ENCODE assay signal across 19 cellular contexts in the genomic region with DNA sequence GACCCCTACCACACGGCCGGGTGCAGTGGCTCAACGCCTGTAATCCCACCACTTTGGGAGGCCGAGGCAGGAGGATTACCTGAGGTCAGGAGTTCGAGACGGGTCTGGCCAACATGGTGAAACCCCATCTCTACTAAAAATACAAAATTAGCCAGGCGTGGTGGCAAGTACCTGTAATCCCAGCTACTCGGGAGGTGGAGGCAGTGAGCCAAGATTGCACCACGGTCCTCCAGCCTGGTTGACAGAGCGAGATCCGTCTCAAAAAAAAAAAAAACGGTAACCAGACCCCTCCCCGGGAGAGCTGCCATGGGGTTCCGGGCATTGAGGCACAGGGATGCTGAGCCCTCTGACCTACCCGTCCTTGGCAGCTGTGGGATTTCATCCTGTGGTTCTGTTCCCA. TPM values are rescaled to one million over a fixed set of nuclear protein-coding genes. Genes with fewer than 3 reads are reported as not detected.
A peak's percentile ranks its signal among the peaks of the same experiment; 100 is the strongest.
DNase-seq lines count a peak whose midpoint lies in the region; ATAC-seq and TF ChIP-seq lines count a peak whose summit lies in the region.
"Had no signal": no experiment of that assay in that cellular context is flagged by ENCODE, and none has a peak within 500 bp of the region (broad histone marks: within the 10 kb centered on the region; RNA-seq: fewer than 3 reads in every experiment).

No MANE protein-coding gene starts in this region.

- no peaks in the 10 kb centered on the region for H3K9me3 Mint-ChIP-seq in stimulated activated naive B cell treated with anti-CD40 and anti-IgM and Interleukin-4, amounts not matched to agents 10 μg/mL and 1 μg/mL and 100 μg/mL, for 72 hours
- H3K9me3 Mint-ChIP-seq: CD4-positive, alpha-beta T cell; CD8-positive, alpha-beta T cell had no signal

- no peaks in the 10 kb centered on the region for H3K9me3 ChIP-seq in right cardiac atrium (ENCODE audit: control insufficient read depth, low read length)
- no peaks in the 10 kb centered on the region for H3K9me3 ChIP-seq in neural cell (ENCODE audit: low read length)
- H3K9me3 ChIP-seq: A549; BLaER1 treated with 17β-estradiol and CSF1 and Interleukin-3, amounts not matched to agents 10 nM and 100 nM; Caco-2 had no signal

- no peaks in the 10 kb centered on the region for H3K27me3 ChIP-seq in right cardiac atrium (ENCODE audit: control insufficient read depth, insufficient read depth)
- no peaks in the 10 kb centered on the region for H3K27me3 ChIP-seq in neural cell (ENCODE audit: insufficient read depth, low read depth, low read length)
- H3K27me3 ChIP-seq: BLaER1 treated with 17β-estradiol and CSF1 and Interleukin-3, amounts not matched to agents 10 nM and 100 nM had no signal

- no peak for TF ChIP-seq RAD21 in neural cell (conservative IDR thresholded peaks at IDR 0.05)

- peak overlapping the region; percentile 90 for H3K27ac Mint-ChIP-seq in stimulated activated naive B cell treated with anti-CD40 and anti-IgM and Interleukin-4, amounts not matched to agents 10 μg/mL and 1 μg/mL and 100 μg/mL, for 72 hours
- H3K27ac Mint-ChIP-seq: B cell; CD4-positive, alpha-beta T cell; CD8-positive, alpha-beta T cell had no signal

- H3K36me3 ChIP-seq in neural cell (ENCODE audit: insufficient read depth, low read length), result no peaks in the 10 kb centered on the region

- no peak overlapping the region for H3K27ac ChIP-seq in right cardiac atrium (ENCODE audit: low read length)
- no peak overlapping the region for H3K27ac ChIP-seq in neural cell (ENCODE audit: low read length)
- H3K27ac ChIP-seq: 22Rv1; BLaER1 treated with 17β-estradiol and CSF1 and Interleukin-3, amounts not matched to agents 10 nM and 100 nM; C4-2B had no signal

- intact Hi-C loops in right cardiac atrium (cut with DNase I) (no loop called here), Right ventricle myocardium superior (cut with DNase I) (no loop called here)

- no peak for TF ChIP-seq CTCF in neural cell (IDR thresholded peaks at IDR 0.05; ENCODE audit: poor library complexity, severe bottlenecking)
- no peak for TF ChIP-seq CTCF in GM10266 (IDR thresholded peaks at IDR 0.05; ENCODE audit: control insufficient read depth, insufficient read depth, low read depth, missing control alignments)

- no peaks in the 10 kb centered on the region for H3K4me1 ChIP-seq in right cardiac atrium (ENCODE audit: control insufficient read depth, insufficient read depth, low read length)

- no peaks in the 10 kb centered on the region for H3F3A ChIP-seq in neural cell (ENCODE audit: insufficient read depth, low read length, poor library complexity, severe bottlenecking)

- peaks cover 47 to 50% of the 10 kb centered on the region in 2 donors for H3K36me3 Mint-ChIP-seq in stimulated activated naive B cell treated with anti-CD40 and anti-IgM and Interleukin-4, amounts not matched to agents 10 μg/mL and 1 μg/mL and 100 μg/mL, for 72 hours

- H3K4me3 Mint-ChIP-seq in stimulated activated naive B cell treated with anti-CD40 and anti-IgM and Interleukin-4, amounts not matched to agents 10 μg/mL and 1 μg/mL and 100 μg/mL, for 72 hours, result no peak overlapping the region
- H3K4me3 Mint-ChIP-seq: B cell; CD4-positive, alpha-beta T cell; CD8-positive, alpha-beta T cell had no signal

- ATAC-seq in right cardiac atrium (no peak), Right ventricle myocardium superior (ENCODE audit: poor library complexity) (no peak), HG03159 (IDR thresholded peaks at IDR 0.05; ENCODE audit: unreplicated experiment) (no peak)
- no peak for ATAC-seq in stimulated activated naive B cell treated with anti-CD40 and anti-IgM and Interleukin-4, amounts not matched to agents 10 μg/mL and 1 μg/mL and 100 μg/mL, for 72 hours (replicated peaks)
- ATAC-seq: A549; CD8-positive, alpha-beta T cell; GM12878 had no signal

- TF ChIP-seq EP300 in neural cell (conservative IDR thresholded peaks at IDR 0.05; ENCODE audit: poor library complexity, severe bottlenecking), result no peak

- peak in 2 of 3 donors; percentile 3 to 36 for DNase-seq in right cardiac atrium
- no peak for DNase-seq in Right ventricle myocardium superior
- no peak for DNase-seq in stimulated activated naive B cell treated with anti-CD40 and anti-IgM and Interleukin-4, amounts not matched to agents 10 μg/mL and 1 μg/mL and 100 μg/mL, for 72 hours
- DNase-seq in GM10266 (ENCODE audit: extremely low spot score), result no peak
- DNase-seq: AML-193; Caco-2; Calu3; CD4-positive, alpha-beta T cell; CD8-positive, alpha-beta T cell; DMS79 treated with DMSO at 0.1 percent for 48 hours; GF-D8 had no signal

- no peak overlapping the region for H3K9ac ChIP-seq in neural cell (ENCODE audit: low read length)
- H3K9ac ChIP-seq: BLaER1 treated with 17β-estradiol and CSF1 and Interleukin-3, amounts not matched to agents 10 nM and 100 nM had no signal

- no peak overlapping the region for H3K4me2 ChIP-seq in neural cell (ENCODE audit: low read length)
- H3K4me2 ChIP-seq: A549; BLaER1 treated with 17β-estradiol and CSF1 and Interleukin-3, amounts not matched to agents 10 nM and 100 nM had no signal

- H3K79me2 ChIP-seq in neural cell (replicated peaks; ENCODE audit: insufficient read depth, low read length), result no peaks in the 10 kb centered on the region

- peaks cover 4 to 6% of the 10 kb centered on the region in 2 donors for H3K4me1 Mint-ChIP-seq in stimulated activated naive B cell treated with anti-CD40 and anti-IgM and Interleukin-4, amounts not matched to agents 10 μg/mL and 1 μg/mL and 100 μg/mL, for 72 hours
- H3K4me1 Mint-ChIP-seq: B cell had no signal

- no peak overlapping the region for H2AFZ ChIP-seq in neural cell (ENCODE audit: low read depth, low read length)

- 94% methylated on average over 15 of the region's 15 CpGs for WGBS in right cardiac atrium

- no peaks in the 10 kb centered on the region for H3K9me2 ChIP-seq in neural cell (ENCODE audit: insufficient read depth, low read length)

- H3K4me3 ChIP-seq in right cardiac atrium (ENCODE audit: low read length) (no peak overlapping the region), neural cell (ENCODE audit: low read length) (no peak overlapping the region)
- H3K4me3 ChIP-seq: A549; BLaER1 treated with 17β-estradiol and CSF1 and Interleukin-3, amounts not matched to agents 10 nM and 100 nM; GM12878 had no signal

- H3K27me3 Mint-ChIP-seq in stimulated activated naive B cell treated with anti-CD40 and anti-IgM and Interleukin-4, amounts not matched to agents 10 μg/mL and 1 μg/mL and 100 μg/mL, for 72 hours, result no peaks in the 10 kb centered on the region
- H3K27me3 Mint-ChIP-seq: B cell; CD4-positive, alpha-beta T cell had no signal

- no peaks in the 10 kb centered on the region for H4K20me1 ChIP-seq in neural cell (ENCODE audit: insufficient read depth)

TF ChIP-seq in neural cell, 6 proteins besides CTCF, POLR2A, EP300 and RAD21:
- TF ChIP-seq EZH2 (IDR thresholded peaks at IDR 0.05; ENCODE audit: borderline replicate concordance, insufficient read depth, low read length, poor library complexity, severe bottlenecking), result no peak
- TF ChIP-seq POLR2AphosphoS5 (IDR thresholded peaks at IDR 0.05), result peak; percentile 8
- no peak for TF ChIP-seq MXI1 (conservative IDR thresholded peaks at IDR 0.05; ENCODE audit: poor library complexity, severe bottlenecking)
- TF ChIP-seq, protein P1, sequence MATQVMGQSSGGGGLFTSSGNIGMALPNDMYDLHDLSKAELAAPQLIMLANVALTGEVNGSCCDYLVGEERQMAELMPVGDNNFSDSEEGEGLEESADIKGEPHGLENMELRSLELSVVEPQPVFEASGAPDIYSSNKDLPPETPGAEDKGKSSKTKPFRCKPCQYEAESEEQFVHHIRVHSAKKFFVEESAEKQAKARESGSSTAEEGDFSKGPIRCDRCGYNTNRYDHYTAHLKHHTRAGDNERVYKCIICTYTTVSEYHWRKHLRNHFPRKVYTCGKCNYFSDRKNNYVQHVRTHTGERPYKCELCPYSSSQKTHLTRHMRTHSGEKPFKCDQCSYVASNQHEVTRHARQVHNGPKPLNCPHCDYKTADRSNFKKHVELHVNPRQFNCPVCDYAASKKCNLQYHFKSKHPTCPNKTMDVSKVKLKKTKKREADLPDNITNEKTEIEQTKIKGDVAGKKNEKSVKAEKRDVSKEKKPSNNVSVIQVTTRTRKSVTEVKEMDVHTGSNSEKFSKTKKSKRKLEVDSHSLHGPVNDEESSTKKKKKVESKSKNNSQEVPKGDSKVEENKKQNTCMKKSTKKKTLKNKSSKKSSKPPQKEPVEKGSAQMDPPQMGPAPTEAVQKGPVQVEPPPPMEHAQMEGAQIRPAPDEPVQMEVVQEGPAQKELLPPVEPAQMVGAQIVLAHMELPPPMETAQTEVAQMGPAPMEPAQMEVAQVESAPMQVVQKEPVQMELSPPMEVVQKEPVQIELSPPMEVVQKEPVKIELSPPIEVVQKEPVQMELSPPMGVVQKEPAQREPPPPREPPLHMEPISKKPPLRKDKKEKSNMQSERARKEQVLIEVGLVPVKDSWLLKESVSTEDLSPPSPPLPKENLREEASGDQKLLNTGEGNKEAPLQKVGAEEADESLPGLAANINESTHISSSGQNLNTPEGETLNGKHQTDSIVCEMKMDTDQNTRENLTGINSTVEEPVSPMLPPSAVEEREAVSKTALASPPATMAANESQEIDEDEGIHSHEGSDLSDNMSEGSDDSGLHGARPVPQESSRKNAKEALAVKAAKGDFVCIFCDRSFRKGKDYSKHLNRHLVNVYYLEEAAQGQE (IDR thresholded peaks at IDR 0.05; ENCODE audit: borderline replicate concordance), result no peak
- no peak for TF ChIP-seq SMC3 (conservative IDR thresholded peaks at IDR 0.05; ENCODE audit: poor library complexity)

RNA-seq across cellular contexts. Expression of gene BCL7A, which starts 21.8 kb away (rescaled TPM):
- total RNA-seq in right cardiac atrium (10 to 100 TPM in 3 of 4 donors, 1 to 10 TPM in 1; 9.5 to 13.2 (median 11.8) TPM), Right ventricle myocardium superior (15.1 TPM)
- polyA plus RNA-seq in right cardiac atrium (6.7 TPM), neural cell (51.3 and 65.6 TPM in 2 replicates)
- 85.5 and 88.6 TPM in 2 replicates for polyA minus RNA-seq in neural cell

RNA-seq across cellular contexts. Expression of gene MLXIP, which starts 35.1 kb away (rescaled TPM):
- 10 to 100 TPM; 28.8 to 36.0 (median 33.9) TPM for total RNA-seq in right cardiac atrium
- polyA plus RNA-seq in right cardiac atrium, result 26.4 TPM
- 22.6 TPM for total RNA-seq in Right ventricle myocardium superior
- 9.2 and 10.1 TPM in 2 replicates for polyA plus RNA-seq in neural cell
- polyA minus RNA-seq in neural cell, result 13.6 and 14.8 TPM in 2 replicates

Comparison
In these comparisons a context has a peak if more than half of its experiments do, and no peak if none do; other contexts are left out.
1. DNase-seq: peak in right cardiac atrium (2 of 3); none in Right ventricle myocardium superior (single experiment), stimulated activated naive B cell treated with anti-CD40 and anti-IgM and Interleukin-4, amounts not matched to agents 10 μg/mL and 1 μg/mL and 100 μg/mL, for 72 hours (single experiment) and GM10266 (single experiment).